Comparison of ENCODE assay signal across 10 cellular contexts in the genomic region with DNA sequence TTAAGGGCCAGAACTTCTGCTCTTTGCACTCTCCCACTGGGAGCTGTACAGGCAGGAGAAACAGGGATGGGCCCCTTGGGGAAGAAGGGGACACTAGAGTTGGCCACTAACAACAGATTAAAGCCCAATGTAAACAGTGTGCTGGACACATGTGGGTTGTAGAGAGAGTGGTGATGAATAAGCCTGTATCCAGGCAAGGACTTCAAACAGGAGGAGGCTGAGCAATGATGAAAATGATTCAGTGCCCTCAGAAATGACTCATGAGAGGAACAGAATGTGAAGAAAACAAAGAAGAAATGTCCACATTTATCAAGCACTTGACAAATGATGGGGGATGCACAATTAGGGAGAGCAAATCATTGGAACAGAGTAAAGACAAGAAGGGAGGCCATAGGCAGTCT.
DNase-seq lines count a peak whose midpoint lies in the region; ATAC-seq lines count a peak whose summit lies in the region.
"Had no signal": no experiment of that assay in that cellular context is flagged by ENCODE, and none has a peak within 500 bp of the region (broad histone marks: within the 10 kb centered on the region; RNA-seq: fewer than 3 reads in every experiment).

No MANE protein-coding gene starts in this region.

- intact Hi-C loops in sciatic nerve (cut with DNase I) = no loop called here

- H3K4me3 ChIP-seq in SJSA1 = no peak overlapping the region

- peaks cover 13% of the 10 kb centered on the region for H3K4me1 ChIP-seq in SJSA1 (replicated peaks)

- H3K9me3 ChIP-seq in SJSA1 (replicated peaks) = no peaks in the 10 kb centered on the region

- ATAC-seq in sciatic nerve (peak; percentile 96), esophagus mucosa (no peak)

- DNase-seq in GM03348 (ENCODE audit: low spot score) (peak; percentile 62), SJSA1 (ENCODE audit: low read depth in 1 of 2, low spot score in 2 of 2) (peak; percentile 52 to 75), fibroblast of peridontal ligament (ENCODE audit: extremely low read depth) (peak; percentile 79), sciatic nerve (ENCODE audit: low spot score) (peak; percentile 60), NCI-H82 treated with DMSO at 0.1 percent for 48 hours (lab: John Stamatoyannopoulos, UW; ENCODE audit: unreplicated experiment) (no peak), activated gamma-delta T cell treated with Interleukin-2 at 50 U/mL for 16 hours (no peak), NCI-H524 (lab: John Stamatoyannopoulos, UW) (no peak)
- DNase-seq: activated CD8-positive, alpha-beta memory T cell treated with anti-CD3 and anti-CD28 coated beads, Interleukin-2, amount 50 U/mL, for 4 hours; posterior cingulate gyrus had no signal

- H3K27me3 ChIP-seq in SJSA1 (replicated peaks) = no peaks in the 10 kb centered on the region

- H3K27ac ChIP-seq in SJSA1 = no peak overlapping the region

- no peaks in the 10 kb centered on the region for H3K36me3 ChIP-seq in SJSA1

Comparison
In these comparisons a context has a peak if more than half of its experiments do, and no peak if none do; other contexts are left out.
1. DNase-seq: peak in GM03348 (single experiment), SJSA1 (2 of 2), fibroblast of peridontal ligament (single experiment) and sciatic nerve (single experiment); none in NCI-H82 treated with DMSO at 0.1 percent for 48 hours (single experiment), activated gamma-delta T cell treated with Interleukin-2 at 50 U/mL for 16 hours (single experiment) and NCI-H524 (0 of 2).